8 cellular contexts compared by ENCODE assay signal in genomic region chr1:23772049-23772853, GRCh38. TPM values are rescaled to one million over a fixed set of nuclear protein-coding genes. Genes with fewer than 3 reads are reported as not detected.
DNase-seq lines count a peak whose midpoint lies in the region; ATAC-seq and TF ChIP-seq lines count a peak whose summit lies in the region.

No MANE protein-coding gene starts in this region.

- TF ChIP-seq CTCF in right atrium auricular region (IDR thresholded peaks at IDR 0.05) (peak; percentile 96 to 97), sigmoid colon (IDR thresholded peaks at IDR 0.05) (peak; percentile 70 to 89 (median 74))

- H3K4me3 ChIP-seq in right atrium auricular region (no peak overlapping the region), sigmoid colon (no peak overlapping the region)

- no peak for TF ChIP-seq POLR2A in sigmoid colon (IDR thresholded peaks at IDR 0.05)

- no peak overlapping the region for H3K27ac ChIP-seq in right atrium auricular region
- no peak overlapping the region for H3K27ac ChIP-seq in sigmoid colon

- H3K36me3 ChIP-seq in right atrium auricular region (no peaks in the 10 kb centered on the region), sigmoid colon (peaks cover 0 to 24% (median 0%) of the 10 kb centered on the region in 4 donors)

- H3K4me1 ChIP-seq in right atrium auricular region = peaks cover 0 to 17% of the 10 kb centered on the region in 2 donors
- H3K4me1 ChIP-seq in sigmoid colon = peaks cover 0 to 19% (median 7%) of the 10 kb centered on the region in 4 donors

- H3K9me3 ChIP-seq in right atrium auricular region = no peaks in the 10 kb centered on the region
- H3K9me3 ChIP-seq in sigmoid colon = no peaks in the 10 kb centered on the region

- DNase-seq in AG08396 (ENCODE audit: low spot score) (peak; percentile 73), NCI-H1694 treated with DMSO at 0.1 percent for 48 hours (lab: John Stamatoyannopoulos, UW) (peak; percentile 26), T-helper 2 cell (peak; percentile 58 to 80 (median 72)), amniotic epithelial cell (ENCODE audit: low read depth) (peak; percentile 70), right atrium auricular region (ENCODE audit: low spot score) (peak; percentile 91), sigmoid colon (peak; percentile 91)

- H3K27me3 ChIP-seq in right atrium auricular region = no peaks in the 10 kb centered on the region
- no peaks in the 10 kb centered on the region for H3K27me3 ChIP-seq in sigmoid colon

- ATAC-seq in GM21515 (IDR thresholded peaks at IDR 0.05; ENCODE audit: unreplicated experiment) = peak; percentile 73
- ATAC-seq in HG03175 (IDR thresholded peaks at IDR 0.05; ENCODE audit: unreplicated experiment) = no peak

- WGBS in sigmoid colon, 2 donors = 21 to 23% methylated on average over 14 of the region's 14 CpGs

- intact Hi-C loops in sigmoid colon (cut with DNase I) = loop anchor here (2.0 to 10.0 kb wide), 3 partner anchors 93 to 343 kb away; partner anchors contain the start of genes FUCA1 and MYOM3

- no peak for TF ChIP-seq EP300 in sigmoid colon (IDR thresholded peaks at IDR 0.05)

RNA-seq across cellular contexts. Expression of gene PITHD1, which starts 6.0 kb away (rescaled TPM):
- total RNA-seq in right atrium auricular region (10 to 100 TPM; 30.3 to 39.6 TPM), sigmoid colon (10 to 100 TPM; 47.9 to 78.7 (median 50.9) TPM)
- polyA plus RNA-seq in sigmoid colon = 10 to 100 TPM; 41.2 to 47.2 (median 42.0) TPM

RNA-seq across cellular contexts. Expression of gene LYPLA2, which starts 18.7 kb away (rescaled TPM):
- total RNA-seq in right atrium auricular region (10 to 100 TPM; 29.7 to 54.3 TPM), sigmoid colon (10 to 100 TPM; 20.2 to 24.4 (median 23.3) TPM)
- 100 to 1,000 TPM in 2 of 3 donors, 10 to 100 TPM in 1; 99.6 to 121 (median 120) TPM for polyA plus RNA-seq in sigmoid colon

RNA-seq across cellular contexts. Expression of gene GALE, which starts 28.3 kb away (rescaled TPM):
- 1 to 10 TPM; 5.5 to 8.8 TPM for total RNA-seq in right atrium auricular region
- total RNA-seq in sigmoid colon = 10 to 100 TPM in 1 of 4 donors, 1 to 10 TPM in 3; 7.8 to 11.5 (median 9.5) TPM
- polyA plus RNA-seq in sigmoid colon = 100 to 1,000 TPM; 131 to 208 (median 207) TPM

RNA-seq across cellular contexts. Expression of gene ELOA, which starts 29.0 kb away (rescaled TPM):
- total RNA-seq in right atrium auricular region = 10 to 100 TPM; 25.5 to 27.5 TPM
- total RNA-seq in sigmoid colon = 10 to 100 TPM; 25.7 to 29.9 (median 26.7) TPM
- polyA plus RNA-seq in sigmoid colon = 10 to 100 TPM; 12.3 to 18.3 (median 15.0) TPM

RNA-seq across cellular contexts. Expression of gene HMGCL, which starts 53.0 kb away (rescaled TPM):
- total RNA-seq in right atrium auricular region (10 to 100 TPM; 22.4 to 26.3 TPM), sigmoid colon (10 to 100 TPM; 24.8 to 47.4 (median 37.9) TPM)
- polyA plus RNA-seq in sigmoid colon = 100 to 1,000 TPM in 2 of 3 donors, 10 to 100 TPM in 1; 56.6 to 156 (median 118) TPM

Comparison
In these comparisons a context has a peak if more than half of its experiments do, and no peak if none do; other contexts are left out.
1. DNase-seq: peak in every context shown above with its lines; median percentile 91 in right atrium auricular region; 91 in sigmoid colon; 73 in AG08396; 72 in T-helper 2 cell; 70 in amniotic epithelial cell; 26 in NCI-H1694 treated with DMSO at 0.1 percent for 48 hours.